In the genomic region with DNA sequence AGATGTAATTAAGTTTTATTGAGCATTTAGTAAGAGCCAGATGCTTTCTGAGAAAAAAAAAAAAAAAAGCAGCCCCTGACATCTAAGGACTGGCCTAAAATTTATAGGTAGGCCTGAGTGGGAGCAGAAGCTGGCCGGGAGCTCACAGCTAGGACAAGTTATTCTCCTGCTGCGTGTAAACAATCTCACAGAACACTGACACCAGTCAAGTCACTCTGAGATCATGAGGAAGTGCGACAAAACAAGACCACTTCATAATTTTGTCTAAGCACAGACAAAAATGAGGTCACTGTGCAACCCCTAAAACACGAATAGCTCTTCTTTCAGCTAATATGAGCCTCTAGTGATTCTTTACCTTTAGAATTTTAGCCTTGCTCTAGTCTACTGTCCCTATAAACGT, we compare ENCODE assay signal across 16 cellular contexts. TPM values are rescaled to one million over a fixed set of nuclear protein-coding genes. Genes with fewer than 3 reads are reported as not detected.
DNase-seq lines count a peak whose midpoint lies in the region; ATAC-seq and TF ChIP-seq lines count a peak whose summit lies in the region.
"Had no signal": no experiment of that assay in that cellular context is flagged by ENCODE, and none has a peak within 500 bp of the region (broad histone marks: within the 10 kb centered on the region; RNA-seq: fewer than 3 reads in every experiment).

No MANE protein-coding gene starts in this region.

- no peaks in the 10 kb centered on the region for H4K20me1 ChIP-seq in neural progenitor cell (ENCODE audit: low read depth)

- H3K9me3 ChIP-seq in neural progenitor cell (ENCODE audit: low read depth) = no peaks in the 10 kb centered on the region
- H3K9me3 ChIP-seq: BE2C had no signal

- H3K4me3 Mint-ChIP-seq in WTC11 = no peak overlapping the region
- no peak overlapping the region for H3K4me3 Mint-ChIP-seq in neural progenitor cell
- H3K4me3 Mint-ChIP-seq: CD4-positive, alpha-beta memory T cell; H9 had no signal

- no peak overlapping the region for H3K4me2 ChIP-seq in neural progenitor cell

- H3K4me1 Mint-ChIP-seq in WTC11 = peaks cover 11% of the 10 kb centered on the region
- H3K4me1 Mint-ChIP-seq in neural progenitor cell = peaks cover 10% of the 10 kb centered on the region

- ATAC-seq in WTC11 = no peak

- H3K36me3 ChIP-seq in neural progenitor cell = no peaks in the 10 kb centered on the region
- no peaks in the 10 kb centered on the region for H3K36me3 ChIP-seq in H7 (replicated peaks; ENCODE audit: control insufficient read depth, insufficient read depth, low read length)
- H3K36me3 ChIP-seq: BE2C had no signal

- CTCF ChIA-PET in HEK293T (lab: Yijun Ruan, JAX) (interaction anchor here (0.6 to 1.0 kb wide), 5 partner anchors 16 to 486 kb away, joined by 3 to 6 read pairs (median 3); no protein-coding TSS in a partner anchor), WTC11 (lab: Charles Lee) (interaction anchor here (0.6 to 1.4 kb wide), 3 partner anchors 107 to 163 kb away, joined by 3 to 4 read pairs (median 4); no protein-coding TSS in a partner anchor)

- POLR2A ChIA-PET in HEK293T (lab: Yijun Ruan, JAX) (no interaction called here), WTC11 (lab: Charles Lee) (no interaction called here)

- no peaks in the 10 kb centered on the region for H3K36me3 Mint-ChIP-seq in WTC11
- H3K36me3 Mint-ChIP-seq in neural progenitor cell = no peaks in the 10 kb centered on the region
- H3K36me3 Mint-ChIP-seq: CD4-positive, alpha-beta memory T cell had no signal

- H3K9me3 Mint-ChIP-seq in WTC11 (no peaks in the 10 kb centered on the region), neural progenitor cell (no peaks in the 10 kb centered on the region)
- H3K9me3 Mint-ChIP-seq: H9 had no signal

- no peak overlapping the region for H3K27ac ChIP-seq in neural progenitor cell

- H3K79me2 ChIP-seq in neural progenitor cell (ENCODE audit: low read depth) = no peaks in the 10 kb centered on the region

- DNase-seq in CD1c-positive myeloid dendritic cell (ENCODE audit: extremely low spot score) (peak; percentile 62), HEK293T (ENCODE audit: extremely low spot score) (no peak), WTC11 (ENCODE audit: low spot score) (no peak), neural progenitor cell (ENCODE audit: low spot score) (no peak), H7 (no peak), NCI-H2227 treated with DMSO at 0.1 percent for 48 hours (lab: John Stamatoyannopoulos, UW) (no peak)
- DNase-seq in activated CD4-positive, alpha-beta T cell treated with anti-CD3 and anti-CD28 coated beads, Interleukin-2, amount 50 U/mL, for 4 hours = no peak
- DNase-seq: ACHN; BE2C; C1 segment of cervical spinal cord; CD4-positive, alpha-beta memory T cell; DMS153; DMS79; GDM1; GOT3; H9 had no signal

- TF ChIP-seq CTCF in WTC11 (IDR thresholded peaks at IDR 0.05) = no peak
- TF ChIP-seq CTCF in neural progenitor cell (IDR thresholded peaks at IDR 0.05) = no peak

- H3K27ac Mint-ChIP-seq in WTC11 = 0 out of 2 replicates have a peak overlapping the region, but pooled peaks have one; percentile 53
- no peak overlapping the region for H3K27ac Mint-ChIP-seq in neural progenitor cell
- H3K27ac Mint-ChIP-seq: CD4-positive, alpha-beta memory T cell had no signal

- H3K4me1 ChIP-seq in neural progenitor cell = no peaks in the 10 kb centered on the region

- no peaks in the 10 kb centered on the region for H3K27me3 Mint-ChIP-seq in WTC11 (ENCODE audit: low read depth)
- no peaks in the 10 kb centered on the region for H3K27me3 Mint-ChIP-seq in neural progenitor cell (ENCODE audit: insufficient read depth, low read depth)

- peaks cover 2% of the 10 kb centered on the region for H3F3A ChIP-seq in neural progenitor cell (ENCODE audit: low read depth)

- no peak overlapping the region for H3K9ac ChIP-seq in neural progenitor cell

- H3K4me3 ChIP-seq in neural progenitor cell (no peak overlapping the region), H7 (ENCODE audit: insufficient read depth, low read depth, low read length) (no peak overlapping the region)

- H3K27me3 ChIP-seq in neural progenitor cell (no peaks in the 10 kb centered on the region), H7 (ENCODE audit: control insufficient read depth, insufficient read depth, low read length) (no peaks in the 10 kb centered on the region)
- H3K27me3 ChIP-seq: BE2C had no signal

- peak overlapping the region; percentile 42 for H2AFZ ChIP-seq in neural progenitor cell (replicated peaks)

TF ChIP-seq in HEK293T, 16 proteins besides CTCF, POLR2A, EP300 and RAD21:
- no peak for TF ChIP-seq L3MBTL2 (conservative IDR thresholded peaks at IDR 0.05)
- TF ChIP-seq SP1 (IDR thresholded peaks at IDR 0.05) = no peak
- TF ChIP-seq FOXA1 (IDR thresholded peaks at IDR 0.05) = no peak
- TF ChIP-seq TARDBP (IDR thresholded peaks at IDR 0.05) = no peak
- TF ChIP-seq, protein P1, sequence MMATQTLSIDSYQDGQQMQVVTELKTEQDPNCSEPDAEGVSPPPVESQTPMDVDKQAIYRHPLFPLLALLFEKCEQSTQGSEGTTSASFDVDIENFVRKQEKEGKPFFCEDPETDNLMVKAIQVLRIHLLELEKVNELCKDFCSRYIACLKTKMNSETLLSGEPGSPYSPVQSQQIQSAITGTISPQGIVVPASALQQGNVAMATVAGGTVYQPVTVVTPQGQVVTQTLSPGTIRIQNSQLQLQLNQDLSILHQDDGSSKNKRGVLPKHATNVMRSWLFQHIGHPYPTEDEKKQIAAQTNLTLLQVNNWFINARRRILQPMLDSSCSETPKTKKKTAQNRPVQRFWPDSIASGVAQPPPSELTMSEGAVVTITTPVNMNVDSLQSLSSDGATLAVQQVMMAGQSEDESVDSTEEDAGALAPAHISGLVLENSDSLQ (IDR thresholded peaks at IDR 0.05) = peak; percentile 50; the same call in 1 of the 2 replicates
- no peak for TF ChIP-seq LEF1 (IDR thresholded peaks at IDR 0.05; ENCODE audit: borderline replicate concordance)
- peak; percentile 78 for TF ChIP-seq ZNF384 (IDR thresholded peaks at IDR 0.05)
- TF ChIP-seq NFRKB (IDR thresholded peaks at IDR 0.05) = no peak

TF ChIP-seq in WTC11, 78 proteins besides CTCF, POLR2A, EP300 and RAD21:
- TF ChIP-seq FOXJ3 (CRISPR knock-in tag; IDR thresholded peaks at IDR 0.05; ENCODE audit: borderline replicate concordance) (no peak), RELA (CRISPR knock-in tag; IDR thresholded peaks at IDR 0.05; ENCODE audit: borderline replicate concordance) (no peak)
TF ChIP-seq in WTC11: peak in this region for 0.

RNA-seq across cellular contexts. Expression of a gene that starts 15.3 kb away (rescaled TPM):
- 24.1 to 30.2 TPM (median 28.9 TPM) in 3 replicates for total RNA-seq in WTC11 (2021)
- total RNA-seq in neural progenitor cell (ENCODE audit: low replicate concordance) = 29.1 and 37.4 TPM in 2 replicates
- 19.8 and 26.5 TPM in 2 replicates for total RNA-seq in H7 (2014; rRNA removed; shearing (Covaris generic))
- total RNA-seq: CD4-positive, alpha-beta memory T cell had no signal
